26 cellular contexts compared by ENCODE assay signal in genomic region chr2:60405266-60405665, GRCh38.
"Had no signal": no experiment of that assay in that cellular context is flagged by ENCODE, and none has a peak within 500 bp of the region (broad histone marks: within the 10 kb centered on the region; RNA-seq: fewer than 3 reads in every experiment).

No MANE protein-coding gene starts in this region.

- H3K36me3 Mint-ChIP-seq: activated naive CD8-positive, alpha-beta T cell treated with anti-CD3 and anti-CD28 coated beads, Interleukin-2, amount 10 ng/mL, durations not matched to agents 7 days and 5 days had no signal

- H3K9me3 Mint-ChIP-seq: activated CD8-positive, alpha-beta T cell treated with anti-CD3 and anti-CD28 coated beads for 36 hours; activated naive CD8-positive, alpha-beta T cell treated with anti-CD3 and anti-CD28 coated beads, Interleukin-2, amount 10 ng/mL, durations not matched to agents 7 days and 5 days; activated T-cell treated with anti-CD3 and anti-CD28 coated beads, Interleukin-2, amount 50 U/mL, for 72 hours had no signal

- H3K4me2 ChIP-seq: SK-N-SH had no signal

- H3K36me3 ChIP-seq: adrenal gland, MG63 had no signal

- ATAC-seq: activated CD4-positive, alpha-beta T cell treated with anti-CD3 and anti-CD28 coated beads for 36 hours; activated CD8-positive, alpha-beta T cell treated with anti-CD3 and anti-CD28 coated beads for 36 hours; activated T-cell treated with anti-CD3 and anti-CD28 coated beads, Interleukin-2, amount 50 U/mL, for 72 hours; Panc1; Right ventricle myocardium inferior had no signal

- H3K4me3 ChIP-seq: adrenal gland, MG63 had no signal

- H3K9ac ChIP-seq: SK-N-SH had no signal

- H3K4me3 Mint-ChIP-seq: activated CD4-positive, alpha-beta T cell treated with anti-CD3 and anti-CD28 coated beads for 36 hours; activated CD8-positive, alpha-beta T cell treated with anti-CD3 and anti-CD28 coated beads for 36 hours; activated naive CD8-positive, alpha-beta T cell treated with anti-CD3 and anti-CD28 coated beads, Interleukin-2, amount 10 ng/mL, durations not matched to agents 7 days and 5 days; activated T-cell treated with anti-CD3 and anti-CD28 coated beads, Interleukin-2, amount 50 U/mL, for 72 hours had no signal

- DNase-seq: activated CD4-positive, alpha-beta T cell treated with anti-CD3 and anti-CD28 coated beads for 36 hours; activated CD4-positive, alpha-beta T cell treated with anti-CD3 and anti-CD28 coated beads, Interleukin-2, amount 50 U/mL, for 1 hour; activated CD8-positive, alpha-beta memory T cell treated with anti-CD3 and anti-CD28 coated beads, Interleukin-2, amount 50 U/mL, for 4 hours; activated CD8-positive, alpha-beta T cell treated with anti-CD3 and anti-CD28 coated beads for 36 hours; activated naive CD4-positive, alpha-beta T cell treated with anti-CD3 and anti-CD28 coated beads, Interleukin-2, amount 50 U/mL, for 16 hours; activated naive CD8-positive, alpha-beta T cell treated with anti-CD3 and anti-CD28 coated beads, Interleukin-2, amount 10 ng/mL, durations not matched to agents 7 days and 5 days; activated T-cell treated with anti-CD3 and anti-CD28 coated beads, Interleukin-2, amount 50 U/mL, for 72 hours; adrenal gland; anterior cingulate cortex; caudate nucleus; MG63; MV-4-11; NCI-H1092 treated with DMSO at 0.1 percent for 48 hours; NCI-H1417 treated with DMSO at 0.1 percent for 48 hours; NCI-H1694; NCI-H2029; NCI-H510A treated with DMSO at 0.1 percent for 48 hours; NCI-H69; NK-92 treated with Interleukin-12 subunit alpha and Interleukin-12 subunit beta, amount 100 ng/mL, for 24 hours; OCI-M1; RPMI8226; SK-N-SH; T-helper 1 cell had no signal

- H3K9me3 ChIP-seq: adrenal gland, MG63, SK-N-SH had no signal

- H3K27ac Mint-ChIP-seq: activated CD4-positive, alpha-beta T cell treated with anti-CD3 and anti-CD28 coated beads for 36 hours; activated CD8-positive, alpha-beta T cell treated with anti-CD3 and anti-CD28 coated beads for 36 hours; activated naive CD8-positive, alpha-beta T cell treated with anti-CD3 and anti-CD28 coated beads, Interleukin-2, amount 10 ng/mL, durations not matched to agents 7 days and 5 days; activated T-cell treated with anti-CD3 and anti-CD28 coated beads, Interleukin-2, amount 50 U/mL, for 72 hours had no signal

- H3K27ac ChIP-seq: adrenal gland, VCaP had no signal

- H3K27me3 ChIP-seq: adrenal gland, MG63 had no signal
